In genomic region chr11:209275-210121, GRCh38 we compare ENCODE assay signal across 8 cellular contexts. TPM values are rescaled to one million over a fixed set of nuclear protein-coding genes. Genes with fewer than 3 reads are reported as not detected.
DNase-seq lines count a peak whose midpoint lies in the region; ATAC-seq, FAIRE-seq and TF ChIP-seq lines count a peak whose summit lies in the region.

No MANE protein-coding gene starts in this region.

- intact Hi-C loops in vagina (cut with DNase I) = loop anchor here (5.0 kb wide), 1 partner anchor 148 kb away; no protein-coding TSS in a partner anchor

- peak overlapping the region; percentile 95 to 98 (median 98) for H3K4me3 Mint-ChIP-seq in brain
- H3K4me3 Mint-ChIP-seq in memory B cell = peak overlapping the region; percentile 90

- no peak for TF ChIP-seq EP300 in A549 (IDR thresholded peaks at IDR 0.05)

- peaks cover 16% of the 10 kb centered on the region for H3K27me3 Mint-ChIP-seq in brain
- no peaks in the 10 kb centered on the region for H3K27me3 Mint-ChIP-seq in memory B cell

- POLR2A ChIA-PET in A549 (lab: Yijun Ruan, JAX) = interaction anchor here (0.5 kb wide), 1 partner anchor 85 kb away, joined by 5 read pairs; no protein-coding TSS in a partner anchor

- H3K9me3 Mint-ChIP-seq in brain = no peaks in the 10 kb centered on the region
- H3K9me3 Mint-ChIP-seq in memory B cell = no peaks in the 10 kb centered on the region

- no peaks in the 10 kb centered on the region for H3K9me3 ChIP-seq in A549
- no peaks in the 10 kb centered on the region for H3K9me3 ChIP-seq in vagina

- H3K27ac Mint-ChIP-seq in brain (peak overlapping the region in 4 of 5 experiments; percentile 65 to 100 (median 98)), memory B cell (peak overlapping the region; percentile 90)

- H3K36me3 ChIP-seq in vagina = peaks cover 0 to 59% of the 10 kb centered on the region in 2 donors

- H3K27me3 ChIP-seq in HL-60 (ENCODE audit: insufficient read depth, poor library complexity, severe bottlenecking) (no peaks in the 10 kb centered on the region), vagina (no peaks in the 10 kb centered on the region)

- TF ChIP-seq RAD21 in A549 (conservative IDR thresholded peaks at IDR 0.05 in 1 of 2, IDR thresholded peaks at IDR 0.05 in 1 of 2) = no peak

- H3K27ac ChIP-seq in A549 = peak overlapping the region; percentile 90 to 94
- H3K27ac ChIP-seq in HL-60 (replicated peaks) = peak overlapping the region; percentile 99
- H3K27ac ChIP-seq in vagina = peak overlapping the region; percentile 97

- DNase-seq in A549 (ENCODE audit: low read depth in 1 of 2, low spot score in 1 of 2) (peak; percentile 22 to 28), HL-60 (ENCODE audit: low read depth in 1 of 2, low spot score in 1 of 2) (peak in 1 of 2 experiments; percentile 37), memory B cell (ENCODE audit: low spot score in 2 of 2) (no peak), vagina (ENCODE audit: extremely low spot score in 2 of 2) (no peak), NCI-H2196 (lab: John Stamatoyannopoulos, UW; ENCODE audit: unreplicated experiment) (no peak), HuH-7.5 (ENCODE audit: low spot score) (no peak)

- 39% methylated on average over 9 of the region's 29 CpGs for WGBS in A549 (ENCODE audit: missing lambda C conversion rate)

- ATAC-seq in A549 = no peak
- ATAC-seq in memory B cell (ENCODE audit: low read depth) = no peak
- no peak for ATAC-seq in GM19463 (IDR thresholded peaks at IDR 0.05; ENCODE audit: unreplicated experiment)

- H3K4me2 ChIP-seq in A549 = peak overlapping the region; percentile 96

- H3K4me3 ChIP-seq in A549 = peak overlapping the region; percentile 100
- peak overlapping the region; percentile 86 for H3K4me3 ChIP-seq in HL-60 (replicated peaks; ENCODE audit: insufficient read depth, low read length)
- H3K4me3 ChIP-seq in vagina = peak overlapping the region; percentile 81 to 96

- TF ChIP-seq POLR2A in A549 (IDR thresholded peaks at IDR 0.05; ENCODE audit: low read length) (no peak), vagina (IDR thresholded peaks at IDR 0.05) (no peak)

- FAIRE-seq in A549 (lab: Jason Lieb, UNC) = no peak

- H3K36me3 Mint-ChIP-seq in brain (peaks cover 29% of the 10 kb centered on the region), memory B cell (peaks cover 11% of the 10 kb centered on the region)

- TF ChIP-seq CTCF in A549 (IDR thresholded peaks at IDR 0.05) (no peak), HL-60 (IDR thresholded peaks at IDR 0.05; ENCODE audit: insufficient read depth, low read length) (no peak), brain (conservative IDR thresholded peaks at IDR 0.05) (no peak), vagina (IDR thresholded peaks at IDR 0.05) (no peak)

- H3K4me1 Mint-ChIP-seq in brain (peaks cover 33% of the 10 kb centered on the region), memory B cell (peaks cover 14% of the 10 kb centered on the region)

- H3K4me1 ChIP-seq in A549 (peaks cover 26% of the 10 kb centered on the region), vagina (peaks cover 49% of the 10 kb centered on the region)

- CTCF ChIA-PET in A549 (lab: Yijun Ruan, JAX) = interaction anchor here (1.0 to 1.7 kb wide), 4 partner anchors 9 to 239 kb away, joined by 3 read pairs; no protein-coding TSS in a partner anchor

TF ChIP-seq in A549, 52 proteins besides CTCF, POLR2A, EP300 and RAD21:
- no peak for TF ChIP-seq CHD2 (IDR thresholded peaks at IDR 0.05; ENCODE audit: low read length, partially characterized antibody)
- TF ChIP-seq SMC3 (IDR thresholded peaks at IDR 0.05) = no peak
- TF ChIP-seq E2F6 (IDR thresholded peaks at IDR 0.05; ENCODE audit: borderline replicate concordance, low read depth) = 0 out of 2 replicates have a peak, but pooled peaks have one; percentile 25
- TF ChIP-seq HEYL (CRISPR knock-in tag; IDR thresholded peaks at IDR 0.05) = no peak
- TF ChIP-seq POLR2AphosphoS2 (conservative IDR thresholded peaks at IDR 0.05; ENCODE audit: low read length) = no peak
TF ChIP-seq in A549: peak in this region for 1.

RNA-seq across cellular contexts. Expression of gene RIC8A, which starts 2.0 kb away (rescaled TPM):
- polyA plus RNA-seq in A549 (2011; rRNA removed) (82.0 and 119 TPM in 2 replicates), A549 (2017; fragmentation: RNase III; extraction: RNeasy Plus Mini Kit Qiagen cat#74134 plus additional on column Dnase treatment) (101 to 111 TPM (median 108 TPM) in 3 replicates), brain (ENCODE audit: insufficient read depth, low read depth, low replicate concordance) (58.4 TPM)
- 114 and 132 TPM in 2 replicates for polyA plus RNA-seq in A549 (2012; cell fraction: cytosol; rRNA removed)
- polyA plus RNA-seq in A549 (2012; cell fraction: nucleus; rRNA removed) = 220 TPM in 2 replicates
- 195 and 239 TPM in 2 replicates for polyA minus RNA-seq in A549 (2011; rRNA and poly(A)+ RNA removed)
- total RNA-seq in vagina = 90.1 TPM

RNA-seq across cellular contexts. Expression of gene BET1L, which starts 2.3 kb away (rescaled TPM):
- 44.5 and 54.0 TPM in 2 replicates for polyA plus RNA-seq in A549 (2011; rRNA removed)
- polyA plus RNA-seq in A549 (2012; cell fraction: cytosol; rRNA removed) = 38.5 and 53.0 TPM in 2 replicates
- 43.9 and 46.5 TPM in 2 replicates for polyA plus RNA-seq in A549 (2012; cell fraction: nucleus; rRNA removed)
- polyA plus RNA-seq in A549 (2017; fragmentation: RNase III; extraction: RNeasy Plus Mini Kit Qiagen cat#74134 plus additional on column Dnase treatment) = 26.4 to 28.5 TPM (median 28.3 TPM) in 3 replicates
- 52.5 and 55.5 TPM in 2 replicates for polyA minus RNA-seq in A549 (2011; rRNA and poly(A)+ RNA removed)
- 23.8 TPM for polyA plus RNA-seq in brain (ENCODE audit: insufficient read depth, low read depth, low replicate concordance)
- total RNA-seq in vagina = 26.5 TPM

RNA-seq across cellular contexts. Expression of gene SCGB1C1, which starts 16.6 kb away (rescaled TPM):
- polyA plus RNA-seq in A549 (2011; rRNA removed) = not detected in 2 replicates
- not detected in 2 replicates for polyA plus RNA-seq in A549 (2012; cell fraction: cytosol; rRNA removed)
- not detected in 2 replicates for polyA plus RNA-seq in A549 (2012; cell fraction: nucleus; rRNA removed)
- polyA plus RNA-seq in A549 (2017; fragmentation: RNase III; extraction: RNeasy Plus Mini Kit Qiagen cat#74134 plus additional on column Dnase treatment) = not detected in 3 replicates
- polyA minus RNA-seq in A549 (2011; rRNA and poly(A)+ RNA removed) = not detected in 2 replicates
- polyA plus RNA-seq in brain (ENCODE audit: insufficient read depth, low read depth, low replicate concordance) = not detected
- not detected for total RNA-seq in vagina

RNA-seq across cellular contexts. Expression of gene SIRT3, which starts 26.6 kb away (rescaled TPM):
- 18.4 and 22.3 TPM in 2 replicates for polyA plus RNA-seq in A549 (2011; rRNA removed)
- polyA plus RNA-seq in A549 (2012; cell fraction: cytosol; rRNA removed) = 27.2 and 30.8 TPM in 2 replicates
- polyA plus RNA-seq in A549 (2012; cell fraction: nucleus; rRNA removed) = 58.0 and 84.3 TPM in 2 replicates
- 19.2 to 20.8 TPM (median 20.3 TPM) in 3 replicates for polyA plus RNA-seq in A549 (2017; fragmentation: RNase III; extraction: RNeasy Plus Mini Kit Qiagen cat#74134 plus additional on column Dnase treatment)
- 16.9 and 19.8 TPM in 2 replicates for polyA minus RNA-seq in A549 (2011; rRNA and poly(A)+ RNA removed)
- polyA plus RNA-seq in brain (ENCODE audit: insufficient read depth, low read depth, low replicate concordance) = 17.3 TPM
- 5.6 TPM for total RNA-seq in vagina

RNA-seq across cellular contexts. Expression of gene PSMD13, which starts 27.3 kb away (rescaled TPM):
- polyA plus RNA-seq in A549 (2011; rRNA removed) (144 and 153 TPM in 2 replicates), A549 (2017; fragmentation: RNase III; extraction: RNeasy Plus Mini Kit Qiagen cat#74134 plus additional on column Dnase treatment) (198 to 215 TPM (median 198 TPM) in 3 replicates), brain (ENCODE audit: insufficient read depth, low read depth, low replicate concordance) (86.5 TPM)
- polyA plus RNA-seq in A549 (2012; cell fraction: cytosol; rRNA removed) = 153 and 180 TPM in 2 replicates
- 121 and 157 TPM in 2 replicates for polyA plus RNA-seq in A549 (2012; cell fraction: nucleus; rRNA removed)
- 67.3 and 71.2 TPM in 2 replicates for polyA minus RNA-seq in A549 (2011; rRNA and poly(A)+ RNA removed)
- total RNA-seq in vagina = 71.9 TPM

Comparison
In these comparisons a context has a peak if more than half of its experiments do, and no peak if none do; other contexts are left out.
1. DNase-seq: peak in A549 (2 of 2); none in memory B cell (0 of 2), vagina (0 of 2), NCI-H2196 (single experiment) and HuH-7.5 (single experiment).
2. Peak in every context shown above with its lines, with median percentiles within 50 percentile points of each other: H3K27ac ChIP-seq and H3K4me3 ChIP-seq.